ENCODE assay signal across 12 cellular contexts in the genomic region with DNA sequence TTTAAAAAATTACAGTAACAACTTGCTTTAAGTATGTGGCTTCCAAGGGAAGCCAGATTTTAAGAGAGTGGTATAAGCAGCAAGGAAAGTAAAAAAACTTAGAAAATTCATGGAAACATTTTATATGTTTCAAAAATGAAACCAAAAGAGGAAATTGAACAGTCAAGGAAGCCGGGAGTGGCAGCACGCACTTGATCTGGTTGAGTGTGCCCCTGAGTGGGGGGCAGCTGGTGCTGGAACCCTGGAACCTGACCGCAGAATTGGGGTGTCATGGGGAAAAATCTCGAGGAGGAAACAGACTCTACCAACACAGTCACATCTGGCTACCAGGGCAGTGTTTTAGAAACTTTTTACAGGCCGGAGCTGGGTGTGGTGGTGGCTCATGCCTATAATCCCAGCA. TPM values are rescaled to one million over a fixed set of nuclear protein-coding genes. Genes with fewer than 3 reads are reported as not detected.
DNase-seq lines count a peak whose midpoint lies in the region; ATAC-seq and TF ChIP-seq lines count a peak whose summit lies in the region.
"Had no signal": no experiment of that assay in that cellular context is flagged by ENCODE, and none has a peak within 500 bp of the region (broad histone marks: within the 10 kb centered on the region; RNA-seq: fewer than 3 reads in every experiment).

No MANE protein-coding gene starts in this region.

- no TSS peak for BruUV-seq in OCI-LY7 (replicated peaks; lab: Mats Ljungman, UMichigan)

- no peaks in the 10 kb centered on the region for H3K9me2 ChIP-seq in OCI-LY7 (ENCODE audit: insufficient read depth, low read length)

- peaks cover 5% of the 10 kb centered on the region for H3K36me3 Mint-ChIP-seq in activated naive CD4-positive, alpha-beta T cell treated with anti-CD3 and anti-CD28 coated beads for 36 hours (ENCODE audit: low read depth)
- H3K36me3 Mint-ChIP-seq in dendritic cell treated with granulocyte-macrophage colony-stimulating factor and Interleukin-4, amounts not matched to agents 40 ng/mL and 50 ng/mL, for 4 days (ENCODE audit: low read depth): peaks cover 58% of the 10 kb centered on the region
- peaks cover 18 to 23% of the 10 kb centered on the region in 2 donors for H3K36me3 Mint-ChIP-seq in stimulated activated naive B cell treated with anti-CD40 and anti-IgM and Interleukin-4, amounts not matched to agents 10 μg/mL and 1 μg/mL and 100 μg/mL, for 72 hours

- DNase-seq in activated naive CD4-positive, alpha-beta T cell treated with anti-CD3 and anti-CD28 coated beads for 36 hours: no peak
- no peak for DNase-seq in activated naive CD4-positive, alpha-beta T cell (lab: John Stamatoyannopoulos, UW)
- DNase-seq in OCI-LY7 (ENCODE audit: low spot score) (no peak), ACHN (no peak), HK-2 (ENCODE audit: unreplicated experiment) (no peak), NK-92 (lab: John Stamatoyannopoulos, UW; ENCODE audit: unreplicated experiment) (no peak)
- no peak for DNase-seq in stimulated activated naive B cell treated with anti-CD40 and anti-IgM and Interleukin-4, amounts not matched to agents 10 μg/mL and 1 μg/mL and 100 μg/mL, for 72 hours
- DNase-seq: foreskin fibroblast, WERI-Rb-1 had no signal

- no peak for TF ChIP-seq CTCF in OCI-LY7 (conservative IDR thresholded peaks at IDR 0.05; ENCODE audit: low read length)

- H3K4me1 Mint-ChIP-seq in activated naive CD4-positive, alpha-beta T cell treated with anti-CD3 and anti-CD28 coated beads for 36 hours (ENCODE audit: low read depth): peaks cover 6% of the 10 kb centered on the region
- H3K4me1 Mint-ChIP-seq in dendritic cell treated with granulocyte-macrophage colony-stimulating factor and Interleukin-4, amounts not matched to agents 40 ng/mL and 50 ng/mL, for 4 days (ENCODE audit: low read depth): peaks cover 9% of the 10 kb centered on the region
- peaks cover 14 to 20% of the 10 kb centered on the region in 2 donors for H3K4me1 Mint-ChIP-seq in stimulated activated naive B cell treated with anti-CD40 and anti-IgM and Interleukin-4, amounts not matched to agents 10 μg/mL and 1 μg/mL and 100 μg/mL, for 72 hours

- in situ Hi-C loops in ACHN (cut with HindIII; ENCODE audit: low pct_ligation_motif_present, low pct_unique_long_range_greater_than_20kb, low sequenced_read_pairs): no loop called here

- POLR2A ChIA-PET in OCI-LY7 (lab: Charles Lee): interaction anchor here (0.7 kb wide), 2 partner anchors 14 to 292 kb away, joined by 3 to 4 read pairs; no protein-coding TSS in a partner anchor

- H3K27ac Mint-ChIP-seq in activated naive CD4-positive, alpha-beta T cell treated with anti-CD3 and anti-CD28 coated beads for 36 hours: peak overlapping the region; percentile 78
- peak overlapping the region; percentile 98 for H3K27ac Mint-ChIP-seq in dendritic cell treated with granulocyte-macrophage colony-stimulating factor and Interleukin-4, amounts not matched to agents 40 ng/mL and 50 ng/mL, for 4 days
- peak overlapping the region; percentile 99 for H3K27ac Mint-ChIP-seq in stimulated activated naive B cell treated with anti-CD40 and anti-IgM and Interleukin-4, amounts not matched to agents 10 μg/mL and 1 μg/mL and 100 μg/mL, for 72 hours

- H3K4me3 ChIP-seq in OCI-LY7 (ENCODE audit: low read depth, low read length, poor library complexity, severe bottlenecking): no peak overlapping the region
- H3K4me3 ChIP-seq: thoracic aorta had no signal

- peak; percentile 50 to 58 for ATAC-seq in stimulated activated naive B cell treated with anti-CD40 and anti-IgM and Interleukin-4, amounts not matched to agents 10 μg/mL and 1 μg/mL and 100 μg/mL, for 72 hours (replicated peaks)

- intact Hi-C loops in activated naive CD4-positive, alpha-beta T cell treated with anti-CD3 and anti-CD28 coated beads for 36 hours (cut with micrococcal nuclease): loop anchor here (2.0 kb wide), 1 partner anchor 13 kb away; a partner anchor contains a TSS
- intact Hi-C loops in OCI-LY7 (cut with micrococcal nuclease; ENCODE audit: unreplicated experiment): no loop called here
- intact Hi-C loops in dendritic cell treated with granulocyte-macrophage colony-stimulating factor and Interleukin-4, amounts not matched to agents 40 ng/mL and 50 ng/mL, for 4 days (cut with micrococcal nuclease): no loop called here

- no peak overlapping the region for H3K27ac ChIP-seq in OCI-LY7 (ENCODE audit: low read depth, low read length, poor library complexity, severe bottlenecking)
- H3K27ac ChIP-seq: thoracic aorta, WERI-Rb-1 had no signal

- peak overlapping the region; percentile 18 for H3K4me3 Mint-ChIP-seq in activated naive CD4-positive, alpha-beta T cell treated with anti-CD3 and anti-CD28 coated beads for 36 hours
- peak overlapping the region; percentile 75 for H3K4me3 Mint-ChIP-seq in dendritic cell treated with granulocyte-macrophage colony-stimulating factor and Interleukin-4, amounts not matched to agents 40 ng/mL and 50 ng/mL, for 4 days
- peak overlapping the region; percentile 80 to 82 for H3K4me3 Mint-ChIP-seq in stimulated activated naive B cell treated with anti-CD40 and anti-IgM and Interleukin-4, amounts not matched to agents 10 μg/mL and 1 μg/mL and 100 μg/mL, for 72 hours

- CTCF ChIA-PET in activated naive CD4-positive, alpha-beta T cell treated with anti-CD3 and anti-CD28 coated beads for 36 hours (lab: Charles Lee): interaction anchor here (0.7 to 1.9 kb wide), 2 partner anchors 14 to 840 kb away, joined by 4 to 5 read pairs; no protein-coding TSS in a partner anchor
- CTCF ChIA-PET in OCI-LY7 (lab: Charles Lee; ENCODE audit: unreplicated experiment): no interaction called here

- H3K4me2 ChIP-seq in OCI-LY7 (ENCODE audit: low read length): peak overlapping the region; percentile 13; the same call in 1 of the 2 replicates

- peaks cover 6% of the 10 kb centered on the region; the same call in 1 of the 2 replicates for H3K36me3 ChIP-seq in OCI-LY7 (ENCODE audit: insufficient read depth, low read length)

- no peaks in the 10 kb centered on the region for H4K20me1 ChIP-seq in OCI-LY7 (ENCODE audit: insufficient read depth, low read length)

- H3K79me2 ChIP-seq in OCI-LY7 (ENCODE audit: insufficient read depth, low read depth, low read length): no peaks in the 10 kb centered on the region

- no peak overlapping the region for H2AFZ ChIP-seq in OCI-LY7 (ENCODE audit: low read length)

- H3K9me3 ChIP-seq in OCI-LY7 (ENCODE audit: low read length): no peaks in the 10 kb centered on the region
- H3K9me3 ChIP-seq: thoracic aorta had no signal

- no peaks in the 10 kb centered on the region for H3K9me3 Mint-ChIP-seq in activated naive CD4-positive, alpha-beta T cell treated with anti-CD3 and anti-CD28 coated beads for 36 hours
- no peaks in the 10 kb centered on the region for H3K9me3 Mint-ChIP-seq in dendritic cell treated with granulocyte-macrophage colony-stimulating factor and Interleukin-4, amounts not matched to agents 40 ng/mL and 50 ng/mL, for 4 days
- H3K9me3 Mint-ChIP-seq in stimulated activated naive B cell treated with anti-CD40 and anti-IgM and Interleukin-4, amounts not matched to agents 10 μg/mL and 1 μg/mL and 100 μg/mL, for 72 hours: no peaks in the 10 kb centered on the region

- H3K4me1 ChIP-seq in OCI-LY7 (ENCODE audit: insufficient read depth, low read length, poor library complexity, severe bottlenecking): peaks cover 26% of the 10 kb centered on the region

- no peaks in the 10 kb centered on the region for H3K27me3 Mint-ChIP-seq in activated naive CD4-positive, alpha-beta T cell treated with anti-CD3 and anti-CD28 coated beads for 36 hours (ENCODE audit: low read depth)
- H3K27me3 Mint-ChIP-seq in dendritic cell treated with granulocyte-macrophage colony-stimulating factor and Interleukin-4, amounts not matched to agents 40 ng/mL and 50 ng/mL, for 4 days: no peaks in the 10 kb centered on the region
- no peaks in the 10 kb centered on the region for H3K27me3 Mint-ChIP-seq in stimulated activated naive B cell treated with anti-CD40 and anti-IgM and Interleukin-4, amounts not matched to agents 10 μg/mL and 1 μg/mL and 100 μg/mL, for 72 hours

RNA-seq across cellular contexts. Expression of a gene that starts 14.0 kb away (rescaled TPM):
- 10 to 100 TPM; 12.0 to 12.9 TPM for total RNA-seq in activated naive CD4-positive, alpha-beta T cell treated with anti-CD3 and anti-CD28 coated beads for 36 hours
- 18.3 and 18.5 TPM in 2 replicates for total RNA-seq in OCI-LY7 (2014; rRNA removed; shearing (Covaris generic))
- total RNA-seq in OCI-LY7 (2022): 25.7 and 32.1 TPM in 2 replicates

RNA-seq across cellular contexts. Expression of a gene that starts 33.3 kb away (rescaled TPM):
- total RNA-seq in activated naive CD4-positive, alpha-beta T cell treated with anti-CD3 and anti-CD28 coated beads for 36 hours: not detected
- 0.90 and 1.2 TPM in 2 replicates for total RNA-seq in OCI-LY7 (2014; rRNA removed; shearing (Covaris generic))
- total RNA-seq in OCI-LY7 (2022): 0.57 TPM in 1 of 2 replicates, not detected in the other
- total RNA-seq: bronchial epithelial cell, thoracic aorta had no signal

RNA-seq across cellular contexts. Expression of a gene that starts 33.4 kb away (rescaled TPM):
- 10 to 100 TPM; 70.1 to 70.6 TPM for total RNA-seq in activated naive CD4-positive, alpha-beta T cell treated with anti-CD3 and anti-CD28 coated beads for 36 hours
- total RNA-seq in OCI-LY7 (2014; rRNA removed; shearing (Covaris generic)): 85.9 and 128 TPM in 2 replicates
- total RNA-seq in OCI-LY7 (2022): 63.5 and 71.2 TPM in 2 replicates

Comparison
In these comparisons a context has a peak if more than half of its experiments do, and no peak if none do; other contexts are left out.
1. H3K4me3 Mint-ChIP-seq: peak in every context shown above with its lines; median percentile 81 in stimulated activated naive B cell treated with anti-CD40 and anti-IgM and Interleukin-4, amounts not matched to agents 10 μg/mL and 1 μg/mL and 100 μg/mL, for 72 hours; 75 in dendritic cell treated with granulocyte-macrophage colony-stimulating factor and Interleukin-4, amounts not matched to agents 40 ng/mL and 50 ng/mL, for 4 days; 18 in activated naive CD4-positive, alpha-beta T cell treated with anti-CD3 and anti-CD28 coated beads for 36 hours.